ENCODE assay signal across 9 cellular contexts in the genomic region with DNA sequence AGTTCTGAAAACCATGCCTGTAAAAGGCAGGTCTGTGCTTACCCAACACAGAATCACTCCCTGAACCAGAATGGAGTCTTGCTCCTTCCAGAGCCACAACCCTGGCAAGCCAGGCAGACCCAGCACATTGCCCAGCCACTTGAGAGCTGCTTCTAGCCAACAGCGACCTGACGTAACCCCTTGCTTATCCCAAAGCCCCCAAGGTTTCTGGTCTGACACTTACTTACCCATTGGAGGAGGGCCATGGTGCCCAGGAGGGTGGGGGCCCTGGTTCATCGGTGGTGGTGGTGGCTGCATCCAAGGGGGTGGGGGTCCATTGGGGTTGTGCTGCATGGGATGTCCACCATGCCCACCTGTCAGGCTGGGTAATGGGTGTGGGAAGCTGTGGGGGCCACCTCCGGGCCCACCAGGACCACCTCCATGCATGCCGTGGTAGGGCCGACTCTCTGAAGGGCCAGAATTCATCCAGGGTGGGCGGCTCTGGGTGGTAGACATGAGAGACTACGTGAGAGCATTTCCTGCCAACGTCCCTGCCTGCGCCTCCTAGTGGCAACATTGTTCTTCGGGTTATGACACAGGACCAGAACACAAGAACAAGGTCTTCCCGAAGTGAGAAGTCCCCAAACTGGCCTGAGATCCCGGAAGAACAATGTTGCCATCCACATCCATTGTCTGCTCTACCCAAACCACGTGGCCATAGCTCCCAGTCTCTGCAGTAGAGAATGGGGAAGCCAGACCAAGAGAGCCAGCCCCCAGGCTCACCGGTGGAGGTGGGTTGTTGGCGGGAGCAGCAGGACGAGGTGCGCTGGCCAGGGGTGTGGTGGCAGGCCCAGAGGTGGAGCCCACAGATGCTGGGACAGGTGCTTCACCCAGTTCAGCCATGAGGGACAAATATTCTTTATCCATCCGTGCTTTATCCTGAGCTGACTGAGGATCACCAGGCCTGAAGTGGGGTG. TPM values are rescaled to one million over a fixed set of nuclear protein-coding genes. Genes with fewer than 3 reads are reported as not detected.
DNase-seq lines count a peak whose midpoint lies in the region; ATAC-seq, FAIRE-seq and TF ChIP-seq lines count a peak whose summit lies in the region.
"Had no signal": no experiment of that assay in that cellular context is flagged by ENCODE, and none has a peak within 500 bp of the region (broad histone marks: within the 10 kb centered on the region; RNA-seq: fewer than 3 reads in every experiment).

No MANE protein-coding gene starts in this region.

- H3K27ac ChIP-seq in pancreas = no peak overlapping the region

- H3K27ac Mint-ChIP-seq in type B pancreatic cell = peak overlapping the region; percentile 67

- peak; percentile 35 for DNase-seq in NK-92 treated with Interleukin-12 subunit alpha and Interleukin-12 subunit beta, amount 100 ng/mL, for 24 hours (lab: John Stamatoyannopoulos, UW)
- DNase-seq in NK-92 (lab: John Stamatoyannopoulos, UW; ENCODE audit: unreplicated experiment) (no peak), NT2/D1 (ENCODE audit: low read depth, low spot score) (peak; percentile 68), fibroblast of pulmonary artery (ENCODE audit: low read depth) (peak; percentile 80), pancreas (peak in 5 of 6 donors; percentile 42 to 76 (median 75)), type B pancreatic cell (ENCODE audit: extremely low spot score, unreplicated experiment) (no peak)
- peak; percentile 76 for DNase-seq in activated T-cell treated with anti-CD3 and anti-CD28 coated beads, Interleukin-2, amount 50 U/mL, for 1 hour

- intact Hi-C loops in pancreas (cut with DNase I) = no loop called here

- peaks cover 59% of the 10 kb centered on the region for H3K36me3 Mint-ChIP-seq in type B pancreatic cell

- no peak overlapping the region for H3K4me3 Mint-ChIP-seq in type B pancreatic cell

- H3K4me3 ChIP-seq in NT2/D1 (ENCODE audit: insufficient read length, low read depth) = no peak overlapping the region
- H3K4me3 ChIP-seq in fibroblast of pulmonary artery (replicated peaks; ENCODE audit: low read depth, low read length) = no peak overlapping the region
- no peak overlapping the region for H3K4me3 ChIP-seq in pancreas
- H3K4me3 ChIP-seq: skin epidermis had no signal

- 52 to 55% methylated on average over 19 of the region's 19 CpGs for WGBS in pancreas, 2 donors

- no peak for FAIRE-seq in pancreas (lab: Jason Lieb, UNC)

- H3K27me3 ChIP-seq in NT2/D1 (ENCODE audit: insufficient read depth, insufficient read length) (no peaks in the 10 kb centered on the region), pancreas (no peaks in the 10 kb centered on the region)

- peaks cover 34% of the 10 kb centered on the region for H3K4me1 Mint-ChIP-seq in type B pancreatic cell (ENCODE audit: unreplicated experiment)

- peaks cover 30% of the 10 kb centered on the region for H3K4me1 ChIP-seq in NT2/D1 (ENCODE audit: insufficient read depth, insufficient read length)
- H3K4me1 ChIP-seq in pancreas = peaks cover 0 to 12% (median 5%) of the 10 kb centered on the region in 3 donors

- no peaks in the 10 kb centered on the region for H3K9me3 ChIP-seq in NT2/D1 (ENCODE audit: insufficient read depth, low read length)
- no peaks in the 10 kb centered on the region for H3K9me3 ChIP-seq in pancreas

- no peaks in the 10 kb centered on the region for H3K9me3 Mint-ChIP-seq in type B pancreatic cell

- H3K27me3 Mint-ChIP-seq in type B pancreatic cell = no peaks in the 10 kb centered on the region

- H3K36me3 ChIP-seq in NT2/D1 (ENCODE audit: insufficient read depth, insufficient read length, low read length) (peaks cover 95% of the 10 kb centered on the region), pancreas (peaks cover 16 to 95% (median 81%) of the 10 kb centered on the region in 3 donors)

- H3K9ac ChIP-seq in NT2/D1 (ENCODE audit: insufficient read length, low read depth) = no peak overlapping the region

- ATAC-seq in pancreas (peak in 3 of 4 donors; percentile 36 to 53 (median 43)), HG03439 (IDR thresholded peaks at IDR 0.05; ENCODE audit: unreplicated experiment) (no peak)

- TF ChIP-seq CTCF in fibroblast of pulmonary artery (IDR thresholded peaks at IDR 0.05; ENCODE audit: low read length, missing control alignments) (peak; percentile 77), pancreas (IDR thresholded peaks at IDR 0.05) (peak; percentile 66 to 79 (median 72)), type B pancreatic cell (conservative IDR thresholded peaks at IDR 0.05) (peak; percentile 87)

RNA-seq across cellular contexts. Expression of a gene that starts 7.8 kb away (rescaled TPM):
- total RNA-seq in pancreas (under 1 TPM; 0.19 to 0.55 (median 0.42) TPM), type B pancreatic cell (ENCODE audit: low replicate concordance) (2.0 and 239 TPM in 2 replicates)
- polyA plus RNA-seq in pancreas = 1 to 10 TPM; 1.2 to 1.3 TPM

RNA-seq across cellular contexts. Expression of a gene that starts 10.7 kb away (rescaled TPM):
- total RNA-seq in pancreas (100 to 1,000 TPM in 5 of 6 donors, 10 to 100 TPM in 1; 99.8 to 153 (median 124) TPM), type B pancreatic cell (ENCODE audit: low replicate concordance) (315 and 450 TPM in 2 replicates)
- 100 to 1,000 TPM; 140 to 181 TPM for polyA plus RNA-seq in pancreas

RNA-seq across cellular contexts. Expression of a gene that starts 23.7 kb away (rescaled TPM):
- 1 to 10 TPM in 5 of 6 donors, under 1 TPM in 1; 0.91 to 2.8 (median 2.2) TPM for total RNA-seq in pancreas
- polyA plus RNA-seq in pancreas = 10 to 100 TPM; 11.2 to 12.4 TPM
- 3.0 and 11.7 TPM in 2 replicates for total RNA-seq in type B pancreatic cell (ENCODE audit: low replicate concordance)

RNA-seq across cellular contexts. Expression of a gene that starts 35.4 kb away (rescaled TPM):
- total RNA-seq in pancreas = 1 to 10 TPM; 6.1 to 8.6 (median 7.0) TPM
- polyA plus RNA-seq in pancreas = 10 to 100 TPM; 19.5 to 24.0 TPM
- 8.6 and 20.2 TPM in 2 replicates for total RNA-seq in type B pancreatic cell (ENCODE audit: low replicate concordance)

RNA-seq across cellular contexts. Expression of a gene that starts 42.7 kb away (rescaled TPM):
- total RNA-seq in pancreas (10 to 100 TPM in 5 of 6 donors, 1 to 10 TPM in 1; 8.7 to 21.2 (median 12.6) TPM), type B pancreatic cell (ENCODE audit: low replicate concordance) (35.5 and 50.6 TPM in 2 replicates)
- 10 to 100 TPM; 22.8 to 25.3 TPM for polyA plus RNA-seq in pancreas

Comparison
In these comparisons a context has a peak if more than half of its experiments do, and no peak if none do; other contexts are left out.
1. DNase-seq: peak in NK-92 treated with Interleukin-12 subunit alpha and Interleukin-12 subunit beta, amount 100 ng/mL, for 24 hours (single experiment), NT2/D1 (single experiment), activated T-cell treated with anti-CD3 and anti-CD28 coated beads, Interleukin-2, amount 50 U/mL, for 1 hour (single experiment), fibroblast of pulmonary artery (single experiment) and pancreas (5 of 6); none in NK-92 (single experiment) and type B pancreatic cell (single experiment).
2. Peak in every context shown above with its lines, with median percentiles within 50 percentile points of each other: CTCF ChIP-seq.